In the genomic region with DNA sequence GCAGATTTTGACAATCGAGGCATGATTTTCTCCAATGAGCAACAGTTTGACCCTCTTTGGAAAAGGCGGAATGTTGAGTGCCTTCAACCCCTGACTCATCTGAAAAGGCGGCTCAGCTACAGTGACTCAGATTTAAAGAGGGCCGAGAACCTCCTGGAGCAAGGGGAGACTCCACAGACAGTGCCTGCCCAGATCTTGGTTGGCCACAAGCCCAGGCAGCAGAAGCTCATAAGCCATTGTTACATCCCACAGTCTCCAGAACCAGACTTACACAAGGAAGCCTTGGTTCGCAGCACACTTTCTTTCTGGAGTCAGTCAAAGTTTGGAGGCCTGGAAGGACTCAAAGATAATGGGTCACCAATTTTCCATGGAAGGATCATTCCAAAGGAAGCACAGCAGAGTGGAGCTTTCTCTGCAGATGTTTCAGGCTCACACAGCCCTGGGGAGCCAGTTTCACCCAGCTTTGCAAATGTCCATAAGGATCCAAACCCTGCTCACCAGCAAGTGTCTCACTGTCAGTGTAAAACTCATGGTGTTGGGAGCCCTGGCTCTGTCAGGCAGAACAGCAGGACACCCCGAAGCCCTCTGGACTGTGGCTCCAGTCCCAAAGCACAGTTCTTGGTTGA, we compare ENCODE assay signal across 11 cellular contexts. TPM values are rescaled to one million over a fixed set of nuclear protein-coding genes. Genes with fewer than 3 reads are reported as not detected.
DNase-seq lines count a peak whose midpoint lies in the region; ATAC-seq and TF ChIP-seq lines count a peak whose summit lies in the region.
"Had no signal": no experiment of that assay in that cellular context is flagged by ENCODE, and none has a peak within 500 bp of the region (broad histone marks: within the 10 kb centered on the region; RNA-seq: fewer than 3 reads in every experiment).

No MANE protein-coding gene starts in this region.

- H3K36me3 ChIP-seq in HCT116 (ENCODE audit: control insufficient read depth in 1 of 2, insufficient read depth in 2 of 2, low read length in 2 of 2) (no peaks in the 10 kb centered on the region), gastroesophageal sphincter (peaks cover 0 to 45% of the 10 kb centered on the region in 2 donors)

- no peak overlapping the region for H2AFZ ChIP-seq in HCT116 (ENCODE audit: low read depth, low read length, poor library complexity, severe bottlenecking)

- CTCF ChIA-PET in HCT116 (lab: Charles Lee) (interaction anchor here (1.1 kb wide), 1 partner anchor 10 kb away, joined by 3 read pairs; no protein-coding TSS in a partner anchor), WTC11 (lab: Charles Lee) (no interaction called here)

- no peak for TF ChIP-seq EP300 in gastroesophageal sphincter (IDR thresholded peaks at IDR 0.05)

- H3K4me3 ChIP-seq in HCT116 (replicated peaks in 1 of 2; ENCODE audit: low read depth in 1 of 2, low read length in 2 of 2) (peak overlapping the region in 1 of 2 experiments; percentile 9; a peak in 2 of 4 replicates), fibroblast of the aortic adventitia (ENCODE audit: low read depth, low read length) (no peak overlapping the region), gastroesophageal sphincter (no peak overlapping the region)
- H3K4me3 ChIP-seq: heart right ventricle had no signal

- peak overlapping the region; percentile 16; the same call in 1 of the 2 replicates for H3K9ac ChIP-seq in HCT116 (ENCODE audit: low read length)

- ATAC-seq in HCT116 (peak; percentile 95), WTC11 (no peak), gastroesophageal sphincter (no peak), HG03196 (IDR thresholded peaks at IDR 0.05; ENCODE audit: unreplicated experiment) (no peak)
- ATAC-seq: activated T-cell treated with anti-CD3 and anti-CD28 coated beads, Interleukin-2, amount 50 U/mL, for 72 hours had no signal

- intact Hi-C loops in HCT116 (cut with micrococcal nuclease): loop anchor here (5.0 kb wide), 1 partner anchor 69 kb away; no protein-coding TSS in a partner anchor

- BruUV-seq in HCT116 (replicated peaks; lab: Mats Ljungman, UMichigan): no TSS peak

- H3K27me3 ChIP-seq in HCT116 (ENCODE audit: insufficient read depth, low read length): no peaks in the 10 kb centered on the region
- H3K27me3 ChIP-seq in gastroesophageal sphincter: no peaks in the 10 kb centered on the region
- H3K27me3 ChIP-seq: heart right ventricle had no signal

- no peak for TF ChIP-seq POLR2A in HCT116 (IDR thresholded peaks at IDR 0.05; ENCODE audit: borderline replicate concordance, extremely low read depth, insufficient read depth, insufficient read length)
- no peak for TF ChIP-seq POLR2A in gastroesophageal sphincter (IDR thresholded peaks at IDR 0.05)

- RAD21 ChIA-PET in HCT116 (lab: Charles Lee; ENCODE audit: low non-redundant PET in 1 of 2, low total read pairs in 2 of 2, uncharacterized antibody in 2 of 2, unreplicated experiment in 2 of 2): no interaction called here

- peak overlapping the region; percentile 68 for H3K4me2 ChIP-seq in HCT116 (ENCODE audit: low read length)

- H4K20me1 ChIP-seq in HCT116 (ENCODE audit: insufficient read depth): no peaks in the 10 kb centered on the region

- POLR2A ChIA-PET in HCT116 (lab: Charles Lee): interaction anchor here (0.9 to 2.9 kb wide), 5 partner anchors 10 to 68 kb away, joined by 3 to 19 read pairs (median 3); a partner anchor contains a TSS
- POLR2A ChIA-PET in WTC11 (lab: Charles Lee): no interaction called here

- 0 out of 2 replicates have a peak overlapping the region, but pooled peaks have one; percentile 23 for H3K27ac Mint-ChIP-seq in WTC11
- H3K27ac Mint-ChIP-seq: activated T-cell treated with anti-CD3 and anti-CD28 coated beads, Interleukin-2, amount 50 U/mL, for 72 hours had no signal

- no peaks in the 10 kb centered on the region for H3K27me3 Mint-ChIP-seq in WTC11 (ENCODE audit: low read depth)

- TF ChIP-seq RAD21 in HCT116 (IDR thresholded peaks at IDR 0.05; ENCODE audit: low read depth): no peak

- H3K9me2 ChIP-seq in HCT116 (ENCODE audit: insufficient read depth): no peaks in the 10 kb centered on the region

- H3K4me1 ChIP-seq in HCT116 (ENCODE audit: control insufficient read depth in 1 of 2, insufficient read depth in 2 of 2, low read length in 2 of 2) (peaks cover 27 to 28% of the 10 kb centered on the region in 2 experiments), gastroesophageal sphincter (no peaks in the 10 kb centered on the region)
- H3K4me1 ChIP-seq: heart right ventricle had no signal

- no peaks in the 10 kb centered on the region for H3K9me3 Mint-ChIP-seq in WTC11
- H3K9me3 Mint-ChIP-seq: activated T-cell treated with anti-CD3 and anti-CD28 coated beads, Interleukin-2, amount 50 U/mL, for 72 hours had no signal

- H3K36me3 Mint-ChIP-seq in WTC11: peaks cover 20% of the 10 kb centered on the region

- no peaks in the 10 kb centered on the region for H3K79me2 ChIP-seq in HCT116 (ENCODE audit: insufficient read depth, low read length)

- H3K4me1 Mint-ChIP-seq in WTC11: peaks cover 24% of the 10 kb centered on the region

- peak overlapping the region; percentile 53 for H3K27ac ChIP-seq in HCT116 (ENCODE audit: low read depth, low read length)
- peak overlapping the region; percentile 51 for H3K27ac ChIP-seq in substantia nigra (ENCODE audit: low read depth, low read length, poor library complexity, severe bottlenecking)
- no peak overlapping the region for H3K27ac ChIP-seq in gastroesophageal sphincter
- H3K27ac ChIP-seq: heart right ventricle had no signal

- DNase-seq in HCT116 (ENCODE audit: low read depth, low spot score) (peak; percentile 75), WTC11 (ENCODE audit: low spot score) (no peak), fibroblast of the aortic adventitia (ENCODE audit: low read depth) (peak; percentile 97), substantia nigra (lab: John Stamatoyannopoulos, UW) (peak in 5 of 49 donors; percentile 8 to 38 (median 17)), NCI-H82 treated with DMSO at 0.1 percent for 48 hours (lab: John Stamatoyannopoulos, UW; ENCODE audit: unreplicated experiment) (no peak)
- DNase-seq: activated T-cell treated with anti-CD3 and anti-CD28 coated beads, Interleukin-2, amount 50 U/mL, for 72 hours; heart right ventricle; retina; SHP77 treated with DMSO at 0.1 percent for 48 hours had no signal

- WGBS in gastroesophageal sphincter (ENCODE audit: low coverage in 1 of 2), 2 donors: 62 to 100% methylated on average over 1 to 6 of the region's 6 CpGs

- TF ChIP-seq CTCF in HCT116 (IDR thresholded peaks at IDR 0.05 in 2 of 3, conservative IDR thresholded peaks at IDR 0.05 in 1 of 3; ENCODE audit: borderline replicate concordance in 1 of 3, insufficient read depth in 1 of 3, low read depth in 2 of 3, low read length in 2 of 3) (no peak), WTC11 (IDR thresholded peaks at IDR 0.05) (no peak), fibroblast of the aortic adventitia (IDR thresholded peaks at IDR 0.05; ENCODE audit: insufficient read depth, low read length) (no peak), gastroesophageal sphincter (IDR thresholded peaks at IDR 0.05) (no peak)

- H3K9me3 ChIP-seq in HCT116 (ENCODE audit: control insufficient read depth in 1 of 2, insufficient read depth in 1 of 2, low read depth in 1 of 2, low read length in 2 of 2) (no peaks in the 10 kb centered on the region), gastroesophageal sphincter (no peaks in the 10 kb centered on the region)
- H3K9me3 ChIP-seq: heart right ventricle had no signal

- no peak overlapping the region for H3K4me3 Mint-ChIP-seq in WTC11
- H3K4me3 Mint-ChIP-seq: activated T-cell treated with anti-CD3 and anti-CD28 coated beads, Interleukin-2, amount 50 U/mL, for 72 hours had no signal

TF ChIP-seq in HCT116, 20 proteins besides CTCF, POLR2A, EP300 and RAD21 (continues in another document):
- TF ChIP-seq, protein P1, sequence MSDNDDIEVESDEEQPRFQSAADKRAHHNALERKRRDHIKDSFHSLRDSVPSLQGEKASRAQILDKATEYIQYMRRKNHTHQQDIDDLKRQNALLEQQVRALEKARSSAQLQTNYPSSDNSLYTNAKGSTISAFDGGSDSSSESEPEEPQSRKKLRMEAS (IDR thresholded peaks at IDR 0.05): peak; percentile 64
- TF ChIP-seq ELF1 (IDR thresholded peaks at IDR 0.05; ENCODE audit: borderline replicate concordance, low read depth): no peak
- TF ChIP-seq EZH2phosphoT487 (IDR thresholded peaks at IDR 0.05; ENCODE audit: borderline replicate concordance): no peak
- TF ChIP-seq CBX3 (IDR thresholded peaks at IDR 0.05; ENCODE audit: low read depth): 0 out of 2 replicates have a peak, but pooled peaks have one; percentile 65
- no peak for TF ChIP-seq POLR2AphosphoS5 (IDR thresholded peaks at IDR 0.05; ENCODE audit: low read depth, low read length)
- TF ChIP-seq EGR1 (IDR thresholded peaks at IDR 0.05; ENCODE audit: low read depth): no peak
- peak; percentile 36 for TF ChIP-seq YY1 (IDR thresholded peaks at IDR 0.05; ENCODE audit: extremely low read depth, insufficient replicate concordance, low read depth, low read length)
- peak; percentile 78 for TF ChIP-seq SP1 (IDR thresholded peaks at IDR 0.05; ENCODE audit: low read depth)
- TF ChIP-seq SIN3A (IDR thresholded peaks at IDR 0.05; ENCODE audit: low read depth): peak; percentile 75; the same call in 1 of the 2 replicates
- TF ChIP-seq SRF (IDR thresholded peaks at IDR 0.05; ENCODE audit: low read depth): peak; percentile 61; the same call in 1 of the 2 replicates

TF ChIP-seq in WTC11, 78 proteins besides CTCF, POLR2A, EP300 and RAD21:
- TF ChIP-seq NFYB (CRISPR knock-in tag; conservative IDR thresholded peaks at IDR 0.05; ENCODE audit: low read depth): no peak
- no peak for TF ChIP-seq CREM (CRISPR knock-in tag; IDR thresholded peaks at IDR 0.05)

RNA-seq across cellular contexts. Expression of a gene that starts 13.6 kb away (rescaled TPM):
- total RNA-seq in HCT116 (2021; ENCODE audit: unreplicated experiment): 12.7 TPM
- 13.8 and 14.1 TPM in 2 replicates for polyA plus RNA-seq in HCT116 (2012)
- 8.9 to 9.5 TPM (median 9.2 TPM) in 3 replicates for total RNA-seq in WTC11 (2021)
- total RNA-seq in fibroblast of the aortic adventitia (ENCODE audit: low replicate concordance): 6.6 and 10.8 TPM in 2 replicates
- total RNA-seq in gastroesophageal sphincter: 10 to 100 TPM; 10.6 to 33.6 (median 21.6) TPM

Comparison
In these comparisons a context has a peak if more than half of its experiments do, and no peak if none do; other contexts are left out.
1. DNase-seq: peak in HCT116 (single experiment) and fibroblast of the aortic adventitia (single experiment); none in WTC11 (single experiment) and NCI-H82 treated with DMSO at 0.1 percent for 48 hours (single experiment).
2. H3K27ac ChIP-seq: peak in HCT116 (single experiment) and substantia nigra (single experiment); none in gastroesophageal sphincter (0 of 4).